Comparison of ENCODE assay signal across 11 cellular contexts in genomic region chr15:59255647-59256380, GRCh38. TPM values are rescaled to one million over a fixed set of nuclear protein-coding genes. Genes with fewer than 3 reads are reported as not detected.
DNase-seq lines count a peak whose midpoint lies in the region; ATAC-seq lines count a peak whose summit lies in the region.
"Had no signal": no experiment of that assay in that cellular context is flagged by ENCODE, and none has a peak within 500 bp of the region (broad histone marks: within the 10 kb centered on the region; RNA-seq: fewer than 3 reads in every experiment).

No MANE protein-coding gene starts in this region.

- peak overlapping the region; percentile 63 for H3K27ac Mint-ChIP-seq in activated naive CD8-positive, alpha-beta T cell treated with anti-CD3 and anti-CD28 coated beads for 36 hours
- H3K27ac Mint-ChIP-seq: activated naive CD8-positive, alpha-beta T cell had no signal

- H3K9me3 Mint-ChIP-seq in activated naive CD8-positive, alpha-beta T cell treated with anti-CD3 and anti-CD28 coated beads for 36 hours: no peaks in the 10 kb centered on the region

- H3K4me3 Mint-ChIP-seq in activated naive CD8-positive, alpha-beta T cell treated with anti-CD3 and anti-CD28 coated beads for 36 hours: no peak overlapping the region
- H3K4me3 Mint-ChIP-seq: activated naive CD8-positive, alpha-beta T cell had no signal

- H3K36me3 Mint-ChIP-seq in activated naive CD8-positive, alpha-beta T cell treated with anti-CD3 and anti-CD28 coated beads for 36 hours: peaks cover 5% of the 10 kb centered on the region
- H3K36me3 Mint-ChIP-seq: activated naive CD8-positive, alpha-beta T cell had no signal

- peaks cover 33% of the 10 kb centered on the region for H3K4me1 Mint-ChIP-seq in activated naive CD8-positive, alpha-beta T cell treated with anti-CD3 and anti-CD28 coated beads for 36 hours

- ATAC-seq in GM19438 (IDR thresholded peaks at IDR 0.05; ENCODE audit: low read depth, unreplicated experiment): peak; percentile 54

- DNase-seq in LoVo (ENCODE audit: low spot score): peak; percentile 93
- peak; percentile 29 for DNase-seq in activated naive CD8-positive, alpha-beta T cell treated with anti-CD3 and anti-CD28 coated beads for 36 hours
- peak; percentile 48 for DNase-seq in non-pigmented ciliary epithelial cell (ENCODE audit: low read depth)
- DNase-seq in DMS114 treated with DMSO at 0.1 percent for 48 hours (lab: John Stamatoyannopoulos, UW; ENCODE audit: unreplicated experiment): no peak
- DNase-seq in islet precursor cell: no peak
- DNase-seq in OCI-M2 (lab: John Stamatoyannopoulos, UW; ENCODE audit: unreplicated experiment): no peak
- DNase-seq: NCI-H345, ovary, T-helper 9 cell had no signal

- H3K27me3 Mint-ChIP-seq in activated naive CD8-positive, alpha-beta T cell treated with anti-CD3 and anti-CD28 coated beads for 36 hours: no peaks in the 10 kb centered on the region
- H3K27me3 Mint-ChIP-seq: activated naive CD8-positive, alpha-beta T cell had no signal

RNA-seq across cellular contexts. Expression of gene LDHAL6B, which starts 49.2 kb away (rescaled TPM):
- not detected for total RNA-seq in activated naive CD8-positive, alpha-beta T cell treated with anti-CD3 and anti-CD28 coated beads for 36 hours
- total RNA-seq: ovary had no signal

Comparison
In these comparisons a context has a peak if more than half of its experiments do, and no peak if none do; other contexts are left out.
1. DNase-seq: peak in LoVo (single experiment), activated naive CD8-positive, alpha-beta T cell treated with anti-CD3 and anti-CD28 coated beads for 36 hours (single experiment) and non-pigmented ciliary epithelial cell (single experiment); none in DMS114 treated with DMSO at 0.1 percent for 48 hours (single experiment), islet precursor cell (single experiment) and OCI-M2 (single experiment).